ENCODE assay signal across 1 cellular context in genomic region chr21:41953831-41954653, GRCh38.
TF ChIP-seq lines count a peak whose summit lies in the region.

C2CD2 (minus strand) TSS chr21:41954018; CDS start chr21:41953648, 370 bp downstream.

TF ChIP-seq in HepG2, 621 proteins besides CTCF, POLR2A, EP300 and RAD21 (continued from another document and continues in another):
- TF ChIP-seq ZNF609 (CRISPR knock-in tag; IDR thresholded peaks at IDR 0.05; ENCODE audit: borderline replicate concordance) (peak; percentile 61), ZBTB38 (CRISPR knock-in tag; IDR thresholded peaks at IDR 0.05) (peak; percentile 67; the same call in 1 of the 2 replicates), RARA (CRISPR knock-in tag; IDR thresholded peaks at IDR 0.05) (no peak), TEAD3 (CRISPR knock-in tag; optimal IDR thresholded peaks at IDR 0.05; ENCODE audit: borderline replicate concordance) (peak; percentile 28), ZNF431 (CRISPR knock-in tag; IDR thresholded peaks at IDR 0.05; ENCODE audit: borderline replicate concordance, low read depth) (peak; percentile 60; the same call in 1 of the 2 replicates), TBX2 (CRISPR knock-in tag; IDR thresholded peaks at IDR 0.05; ENCODE audit: borderline replicate concordance) (peak; percentile 64), MXD4 (CRISPR knock-in tag; IDR thresholded peaks at IDR 0.05) (peak; percentile 71; the same call in 1 of the 2 replicates), MAZ (IDR thresholded peaks at IDR 0.05; ENCODE audit: borderline replicate concordance, low read depth, low read length) (no peak), MAZ (CRISPR knock-in tag; IDR thresholded peaks at IDR 0.05; ENCODE audit: low read depth) (peak; percentile 73), NR2F6 (IDR thresholded peaks at IDR 0.05) (no peak), NR2F6 (CRISPR knock-in tag; IDR thresholded peaks at IDR 0.05) (no peak), HDAC6 (IDR thresholded peaks at IDR 0.05; ENCODE audit: low read depth, low read length) (no peak), CCDC6 (CRISPR knock-in tag; IDR thresholded peaks at IDR 0.05) (peak; percentile 81; the same call in 1 of the 2 replicates), MZF1 (CRISPR knock-in tag; IDR thresholded peaks at IDR 0.05; ENCODE audit: borderline replicate concordance) (no peak), MEIS1 (CRISPR knock-in tag; IDR thresholded peaks at IDR 0.05; ENCODE audit: borderline replicate concordance) (peak; percentile 26; the same call in 1 of the 2 replicates), HMGXB4 (CRISPR knock-in tag; IDR thresholded peaks at IDR 0.05; ENCODE audit: borderline replicate concordance in 1 of 2, low read depth in 1 of 2) (peak in 1 of 2 experiments; percentile 36; a peak in 1 of 4 replicates), REPIN1 (CRISPR knock-in tag; IDR thresholded peaks at IDR 0.05; ENCODE audit: borderline replicate concordance, low read depth) (peak; percentile 73), ZNF18 (CRISPR knock-in tag; IDR thresholded peaks at IDR 0.05; ENCODE audit: insufficient replicate concordance) (no peak), TFDP2 (CRISPR knock-in tag; IDR thresholded peaks at IDR 0.05) (peak; percentile 80), MTF1 (CRISPR knock-in tag; IDR thresholded peaks at IDR 0.05) (0 out of 2 replicates have a peak, but pooled peaks have one; percentile 23), NONO (IDR thresholded peaks at IDR 0.05) (no peak), NONO (CRISPR knock-in tag; conservative IDR thresholded peaks at IDR 0.05) (peak; percentile 26; the same call in 1 of the 2 replicates), ZNF574 (CRISPR knock-in tag; IDR thresholded peaks at IDR 0.05) (peak; percentile 15), ZNF580 (CRISPR knock-in tag; IDR thresholded peaks at IDR 0.05; ENCODE audit: borderline replicate concordance, low read depth) (0 out of 2 replicates have a peak, but pooled peaks have one; percentile 13), ZNF292 (CRISPR knock-in tag; IDR thresholded peaks at IDR 0.05; ENCODE audit: borderline replicate concordance, low read depth) (no peak), MXD3 (CRISPR knock-in tag; IDR thresholded peaks at IDR 0.05) (peak; percentile 57; the same call in 1 of the 2 replicates), RNF2 (conservative IDR thresholded peaks at IDR 0.05; ENCODE audit: low read depth) (peak; percentile 85), ZNF333 (CRISPR knock-in tag; IDR thresholded peaks at IDR 0.05; ENCODE audit: borderline replicate concordance) (no peak), ZBTB39 (CRISPR knock-in tag; IDR thresholded peaks at IDR 0.05) (no peak), MAX (IDR thresholded peaks at IDR 0.05) (peak; percentile 98), ZSCAN21 (CRISPR knock-in tag; IDR thresholded peaks at IDR 0.05; ENCODE audit: borderline replicate concordance) (peak; percentile 28; the same call in 1 of the 2 replicates), THRA (CRISPR knock-in tag; IDR thresholded peaks at IDR 0.05; ENCODE audit: borderline replicate concordance) (no peak), ZNF121 (CRISPR knock-in tag; IDR thresholded peaks at IDR 0.05) (peak; percentile 32; the same call in 1 of the 2 replicates), HIVEP1 (CRISPR knock-in tag; IDR thresholded peaks at IDR 0.05) (peak; percentile 48; the same call in 1 of the 2 replicates), BCLAF1 (IDR thresholded peaks at IDR 0.05) (no peak), PITX1 (CRISPR knock-in tag; IDR thresholded peaks at IDR 0.05) (no peak), ZZZ3 (CRISPR knock-in tag; IDR thresholded peaks at IDR 0.05; ENCODE audit: borderline replicate concordance) (no peak), ZNF790 (CRISPR knock-in tag; IDR thresholded peaks at IDR 0.05; ENCODE audit: borderline replicate concordance) (peak; percentile 35; the same call in 1 of the 2 replicates), ZNF616 (CRISPR knock-in tag; IDR thresholded peaks at IDR 0.05; ENCODE audit: low read depth) (0 out of 2 replicates have a peak, but pooled peaks have one; percentile 61)
